ENCODE assay signal across 2 cellular contexts in the genomic region with DNA sequence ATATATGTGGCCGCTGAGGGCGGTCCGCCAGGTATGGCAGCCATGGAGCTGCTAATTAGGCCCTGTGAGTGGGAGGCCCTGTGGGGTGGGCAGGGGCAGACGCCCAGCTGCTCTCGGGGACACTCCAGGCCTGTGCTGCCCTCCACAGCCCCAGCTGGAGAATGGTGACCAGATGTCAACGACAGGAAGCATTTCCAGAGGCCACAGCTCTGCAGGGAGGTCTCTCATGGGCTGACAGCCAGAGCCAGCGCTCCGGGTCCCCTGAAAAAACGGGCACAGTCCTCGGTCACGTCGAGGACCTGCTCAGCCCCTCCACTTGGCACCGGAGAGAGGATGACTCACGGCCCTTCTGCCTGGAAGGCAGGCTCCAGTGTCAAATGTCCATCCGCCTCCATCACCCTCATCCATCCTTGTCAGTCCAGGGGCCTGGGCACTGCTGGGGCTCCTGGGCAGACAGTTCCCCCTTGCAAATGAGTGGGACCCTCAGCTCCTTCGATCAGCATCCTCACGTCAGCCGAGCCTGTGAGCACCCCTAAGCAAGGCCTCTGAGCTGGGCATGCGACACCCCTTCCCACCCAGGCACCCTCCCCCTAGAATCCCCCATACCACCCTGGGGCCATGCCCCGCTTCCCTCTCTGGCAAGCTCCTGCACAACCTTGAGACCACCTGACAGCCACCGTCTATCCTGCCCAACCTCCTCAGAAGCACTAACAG.
A peak's percentile ranks its signal among the peaks of the same experiment; 100 is the strongest.
TF ChIP-seq lines count a peak whose summit lies in the region.

No MANE protein-coding gene starts in this region.

TF ChIP-seq in GM23338, 12 proteins besides CTCF, POLR2A, EP300 and RAD21 (continues in another document):
- TF ChIP-seq NANOG (IDR thresholded peaks at IDR 0.05; ENCODE audit: borderline replicate concordance): no peak
- TF ChIP-seq STAT1 (IDR thresholded peaks at IDR 0.05; ENCODE audit: unreplicated experiment): no peak
- TF ChIP-seq POLR2AphosphoS5 (IDR thresholded peaks at IDR 0.05; ENCODE audit: low read depth): no peak
- TF ChIP-seq, protein P1, sequence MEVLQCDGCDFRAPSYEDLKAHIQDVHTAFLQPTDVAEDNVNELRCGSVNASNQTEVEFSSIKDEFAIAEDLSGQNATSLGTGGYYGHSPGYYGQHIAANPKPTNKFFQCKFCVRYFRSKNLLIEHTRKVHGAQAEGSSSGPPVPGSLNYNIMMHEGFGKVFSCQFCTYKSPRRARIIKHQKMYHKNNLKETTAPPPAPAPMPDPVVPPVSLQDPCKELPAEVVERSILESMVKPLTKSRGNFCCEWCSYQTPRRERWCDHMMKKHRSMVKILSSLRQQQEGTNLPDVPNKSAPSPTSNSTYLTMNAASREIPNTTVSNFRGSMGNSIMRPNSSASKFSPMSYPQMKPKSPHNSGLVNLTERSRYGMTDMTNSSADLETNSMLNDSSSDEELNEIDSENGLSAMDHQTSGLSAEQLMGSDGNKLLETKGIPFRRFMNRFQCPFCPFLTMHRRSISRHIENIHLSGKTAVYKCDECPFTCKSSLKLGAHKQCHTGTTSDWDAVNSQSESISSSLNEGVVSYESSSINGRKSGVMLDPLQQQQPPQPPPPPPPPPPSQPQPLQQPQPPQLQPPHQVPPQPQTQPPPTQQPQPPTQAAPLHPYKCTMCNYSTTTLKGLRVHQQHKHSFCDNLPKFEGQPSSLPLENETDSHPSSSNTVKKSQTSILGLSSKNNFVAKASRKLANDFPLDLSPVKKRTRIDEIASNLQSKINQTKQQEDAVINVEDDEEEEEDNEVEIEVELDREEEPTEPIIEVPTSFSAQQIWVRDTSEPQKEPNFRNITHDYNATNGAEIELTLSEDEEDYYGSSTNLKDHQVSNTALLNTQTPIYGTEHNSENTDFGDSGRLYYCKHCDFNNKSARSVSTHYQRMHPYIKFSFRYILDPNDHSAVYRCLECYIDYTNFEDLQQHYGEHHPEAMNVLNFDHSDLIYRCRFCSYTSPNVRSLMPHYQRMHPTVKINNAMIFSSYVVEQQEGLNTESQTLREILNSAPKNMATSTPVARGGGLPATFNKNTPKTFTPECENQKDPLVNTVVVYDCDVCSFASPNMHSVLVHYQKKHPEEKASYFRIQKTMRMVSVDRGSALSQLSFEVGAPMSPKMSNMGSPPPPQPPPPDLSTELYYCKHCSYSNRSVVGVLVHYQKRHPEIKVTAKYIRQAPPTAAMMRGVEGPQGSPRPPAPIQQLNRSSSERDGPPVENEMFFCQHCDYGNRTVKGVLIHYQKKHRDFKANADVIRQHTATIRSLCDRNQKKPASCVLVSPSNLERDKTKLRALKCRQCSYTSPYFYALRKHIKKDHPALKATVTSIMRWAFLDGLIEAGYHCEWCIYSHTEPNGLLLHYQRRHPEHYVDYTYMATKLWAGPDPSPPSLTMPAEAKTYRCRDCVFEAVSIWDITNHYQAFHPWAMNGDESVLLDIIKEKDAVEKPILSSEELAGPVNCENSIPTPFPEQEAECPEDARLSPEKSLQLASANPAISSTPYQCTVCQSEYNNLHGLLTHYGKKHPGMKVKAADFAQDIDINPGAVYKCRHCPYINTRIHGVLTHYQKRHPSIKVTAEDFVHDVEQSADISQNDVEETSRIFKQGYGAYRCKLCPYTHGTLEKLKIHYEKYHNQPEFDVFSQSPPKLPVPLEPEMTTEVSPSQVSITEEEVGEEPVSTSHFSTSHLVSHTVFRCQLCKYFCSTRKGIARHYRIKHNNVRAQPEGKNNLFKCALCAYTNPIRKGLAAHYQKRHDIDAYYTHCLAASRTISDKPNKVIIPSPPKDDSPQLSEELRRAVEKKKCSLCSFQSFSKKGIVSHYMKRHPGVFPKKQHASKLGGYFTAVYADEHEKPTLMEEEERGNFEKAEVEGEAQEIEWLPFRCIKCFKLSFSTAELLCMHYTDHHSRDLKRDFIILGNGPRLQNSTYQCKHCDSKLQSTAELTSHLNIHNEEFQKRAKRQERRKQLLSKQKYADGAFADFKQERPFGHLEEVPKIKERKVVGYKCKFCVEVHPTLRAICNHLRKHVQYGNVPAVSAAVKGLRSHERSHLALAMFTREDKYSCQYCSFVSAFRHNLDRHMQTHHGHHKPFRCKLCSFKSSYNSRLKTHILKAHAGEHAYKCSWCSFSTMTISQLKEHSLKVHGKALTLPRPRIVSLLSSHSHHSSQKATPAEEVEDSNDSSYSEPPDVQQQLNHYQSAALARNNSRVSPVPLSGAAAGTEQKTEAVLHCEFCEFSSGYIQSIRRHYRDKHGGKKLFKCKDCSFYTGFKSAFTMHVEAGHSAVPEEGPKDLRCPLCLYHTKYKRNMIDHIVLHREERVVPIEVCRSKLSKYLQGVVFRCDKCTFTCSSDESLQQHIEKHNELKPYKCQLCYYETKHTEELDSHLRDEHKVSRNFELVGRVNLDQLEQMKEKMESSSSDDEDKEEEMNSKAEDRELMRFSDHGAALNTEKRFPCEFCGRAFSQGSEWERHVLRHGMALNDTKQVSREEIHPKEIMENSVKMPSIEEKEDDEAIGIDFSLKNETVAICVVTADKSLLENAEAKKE (CRISPR knock-in tag; IDR thresholded peaks at IDR 0.05): no peak
- no peak for TF ChIP-seq ZNF114 (CRISPR knock-in tag; IDR thresholded peaks at IDR 0.05)
- no peak for TF ChIP-seq ZNF331 (CRISPR knock-in tag; IDR thresholded peaks at IDR 0.05; ENCODE audit: low read depth)
- TF ChIP-seq, protein P2, sequence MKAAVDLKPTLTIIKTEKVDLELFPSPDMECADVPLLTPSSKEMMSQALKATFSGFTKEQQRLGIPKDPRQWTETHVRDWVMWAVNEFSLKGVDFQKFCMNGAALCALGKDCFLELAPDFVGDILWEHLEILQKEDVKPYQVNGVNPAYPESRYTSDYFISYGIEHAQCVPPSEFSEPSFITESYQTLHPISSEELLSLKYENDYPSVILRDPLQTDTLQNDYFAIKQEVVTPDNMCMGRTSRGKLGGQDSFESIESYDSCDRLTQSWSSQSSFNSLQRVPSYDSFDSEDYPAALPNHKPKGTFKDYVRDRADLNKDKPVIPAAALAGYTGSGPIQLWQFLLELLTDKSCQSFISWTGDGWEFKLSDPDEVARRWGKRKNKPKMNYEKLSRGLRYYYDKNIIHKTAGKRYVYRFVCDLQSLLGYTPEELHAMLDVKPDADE (IDR thresholded peaks at IDR 0.05): no peak
- no peak for TF ChIP-seq CREB1 (CRISPR knock-in tag; IDR thresholded peaks at IDR 0.05; ENCODE audit: low read depth)
- TF ChIP-seq JUNB (IDR thresholded peaks at IDR 0.05; ENCODE audit: unreplicated experiment): no peak
- TF ChIP-seq EZH2 (IDR thresholded peaks at IDR 0.05; ENCODE audit: low read depth, unreplicated experiment): no peak
- TF ChIP-seq EZH2phosphoT487 (IDR thresholded peaks at IDR 0.05; ENCODE audit: unreplicated experiment): no peak

TF ChIP-seq in HepG2, 621 proteins besides CTCF, POLR2A, EP300 and RAD21:
- TF ChIP-seq KDM5B (CRISPR knock-in tag; IDR thresholded peaks at IDR 0.05; ENCODE audit: borderline replicate concordance) (0 out of 2 replicates have a peak, but pooled peaks have one; percentile 3), ZZZ3 (CRISPR knock-in tag; IDR thresholded peaks at IDR 0.05; ENCODE audit: borderline replicate concordance) (0 out of 2 replicates have a peak, but pooled peaks have one; percentile 35), CENPX (CRISPR knock-in tag; IDR thresholded peaks at IDR 0.05) (no peak), ZNF260 (CRISPR knock-in tag; IDR thresholded peaks at IDR 0.05; ENCODE audit: borderline replicate concordance, low read depth) (no peak)
- TF ChIP-seq, protein P3, sequence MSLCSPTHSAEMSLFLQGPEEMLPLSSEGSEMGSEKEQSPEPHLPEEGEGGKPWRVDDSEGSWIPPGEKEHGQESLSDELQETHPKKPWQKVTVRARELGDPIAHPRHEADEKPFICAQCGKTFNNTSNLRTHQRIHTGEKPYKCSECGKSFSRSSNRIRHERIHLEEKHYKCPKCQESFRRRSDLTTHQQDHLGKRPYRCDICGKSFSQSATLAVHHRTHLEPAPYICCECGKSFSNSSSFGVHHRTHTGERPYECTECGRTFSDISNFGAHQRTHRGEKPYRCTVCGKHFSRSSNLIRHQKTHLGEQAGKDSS (CRISPR knock-in tag; IDR thresholded peaks at IDR 0.05; ENCODE audit: borderline replicate concordance, low read depth): 0 out of 2 replicates have a peak, but pooled peaks have one; percentile 45
